ENCODE assay signal across 10 cellular contexts in the genomic region with DNA sequence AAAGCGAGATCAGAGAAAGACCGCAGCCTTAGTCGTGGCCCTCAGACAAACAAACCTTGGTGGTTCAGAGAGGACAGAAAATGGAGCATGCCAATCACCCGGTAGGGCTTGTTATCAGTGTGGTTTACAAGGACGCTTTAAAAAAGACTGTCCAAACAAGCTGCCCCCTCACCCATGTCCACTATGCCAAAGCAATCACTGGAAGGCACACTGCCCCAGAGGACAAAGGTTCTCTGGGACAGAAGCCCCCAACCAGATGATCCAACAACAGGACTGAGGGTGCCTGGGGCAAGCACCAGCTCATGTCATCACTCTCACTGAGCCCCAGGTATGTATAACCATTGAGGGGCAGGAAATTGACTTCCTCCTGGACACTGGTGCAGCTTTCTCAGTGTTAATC. TPM values are rescaled to one million over a fixed set of nuclear protein-coding genes. Genes with fewer than 3 reads are reported as not detected.
"Had no signal": no experiment of that assay in that cellular context is flagged by ENCODE, and none has a peak within 500 bp of the region (broad histone marks: within the 10 kb centered on the region; RNA-seq: fewer than 3 reads in every experiment).

No MANE protein-coding gene starts in this region.

RNA-seq across cellular contexts. Expression of gene IFIT1, which starts 16.9 kb away (rescaled TPM):
- total RNA-seq: OCI-LY7 had no signal

RNA-seq across cellular contexts. Expression of gene IFIT1B, which starts 31.4 kb away (rescaled TPM):
- total RNA-seq: OCI-LY7, PC-3, PC-9, Peyer's patch, Right ventricle myocardium inferior, Right ventricle myocardium superior, RPMI7951, SJCRH30, SJSA1, SK-MEL-5 had no signal
